Comparison of ENCODE assay signal across 14 cellular contexts in the genomic region with DNA sequence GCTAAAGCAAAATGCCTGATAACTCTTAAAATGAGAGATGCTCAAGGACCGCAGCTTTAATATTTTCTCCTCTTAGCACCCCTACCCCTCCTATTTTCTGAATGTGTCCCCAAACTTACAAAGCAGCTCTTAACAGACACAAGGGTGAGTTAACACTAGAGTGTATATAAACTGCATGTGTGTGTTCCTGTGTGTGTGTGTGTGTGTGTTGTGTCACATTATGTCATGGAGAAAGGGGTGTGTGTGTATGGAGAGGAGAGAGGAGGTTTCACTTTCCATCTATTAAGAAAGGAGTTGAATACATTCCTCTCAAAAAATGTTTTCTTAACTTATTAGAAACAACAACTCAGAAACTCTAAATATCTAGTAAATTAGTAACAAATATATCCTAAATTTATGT. TPM values are rescaled to one million over a fixed set of nuclear protein-coding genes. Genes with fewer than 3 reads are reported as not detected.
DNase-seq lines count a peak whose midpoint lies in the region; ATAC-seq, FAIRE-seq and TF ChIP-seq lines count a peak whose summit lies in the region.
"Had no signal": no experiment of that assay in that cellular context is flagged by ENCODE, and none has a peak within 500 bp of the region (broad histone marks: within the 10 kb centered on the region; RNA-seq: fewer than 3 reads in every experiment).

No MANE protein-coding gene starts in this region.

- no peak overlapping the region for H2BK120ac ChIP-seq in H9 (ENCODE audit: low read depth, low read length, poor library complexity, severe bottlenecking)

- peaks cover 15% of the 10 kb centered on the region for H3K23me2 ChIP-seq in H9 (ENCODE audit: insufficient read length, low read depth, low read length, poor library complexity, severe bottlenecking)

- H3K4me1 ChIP-seq in H9 (ENCODE audit: insufficient read depth, low read length) (peaks cover 2% of the 10 kb centered on the region; the same call in 1 of the 2 replicates), astrocyte (ENCODE audit: insufficient read depth, low read length) (peaks cover 7% of the 10 kb centered on the region), heart right ventricle (peaks cover 0 to 6% (median 0%) of the 10 kb centered on the region in 9 donors)
- H3K4me1 ChIP-seq: SJCRH30 had no signal

- no peak overlapping the region for H2BK12ac ChIP-seq in H9 (ENCODE audit: insufficient read length, low read depth, low read length)

- no peak for DNase-seq in H9
- DNase-seq in astrocyte (ENCODE audit: low read depth), result peak; percentile 36
- no peak for DNase-seq in heart right ventricle
- no peak for DNase-seq in progenitor cell of endocrine pancreas (ENCODE audit: low spot score, unreplicated experiment)
- DNase-seq: cerebellar nuclear complex, NCI-H524 treated with DMSO at 0.1 percent for 48 hours, SJCRH30 had no signal

- no peak overlapping the region for H2BK15ac ChIP-seq in H9 (ENCODE audit: low read depth, low read length)

- no peak for FAIRE-seq in astrocyte (lab: Jason Lieb, UNC)

- H4K20me1 ChIP-seq in H9 (ENCODE audit: control insufficient read depth, insufficient read depth, insufficient read length) (no peaks in the 10 kb centered on the region), astrocyte (ENCODE audit: insufficient read depth, low read length) (no peaks in the 10 kb centered on the region)

- no peak overlapping the region for H3K18ac ChIP-seq in H9 (ENCODE audit: insufficient read length, low read depth, low read length)

- no peak overlapping the region for H2BK20ac ChIP-seq in H9 (ENCODE audit: low read depth, low read length, poor library complexity, severe bottlenecking)

- H3K56ac ChIP-seq in H9 (ENCODE audit: insufficient read length, low read depth, low read length), result no peak overlapping the region

- intact Hi-C loops in heart right ventricle (cut with DNase I), result loop anchor here in 2 of 10 donors (10.0 kb wide), 2 partner anchors 102 to 112 kb away; no protein-coding TSS in a partner anchor

- no peak overlapping the region for H4K91ac ChIP-seq in H9 (ENCODE audit: insufficient read length, low read depth, low read length)

- H3K36me3 Mint-ChIP-seq in H9 (ENCODE audit: insufficient read depth in 1 of 3, low read depth in 3 of 3) (peaks cover 0 to 9% (median 0%) of the 10 kb centered on the region in 3 experiments; a peak in 3 of 7 replicates), astrocyte (ENCODE audit: low read depth, unreplicated experiment) (peaks cover 2% of the 10 kb centered on the region), progenitor cell of endocrine pancreas (ENCODE audit: insufficient read depth) (no peaks in the 10 kb centered on the region)

- H3K4me1 Mint-ChIP-seq in H9, result peaks cover 48 to 55% of the 10 kb centered on the region in 2 experiments
- H3K4me1 Mint-ChIP-seq in astrocyte (ENCODE audit: low read depth, unreplicated experiment), result peaks cover 4% of the 10 kb centered on the region
- H3K4me1 Mint-ChIP-seq in progenitor cell of endocrine pancreas (ENCODE audit: low read depth), result peaks cover 9% of the 10 kb centered on the region

- H3K4me3 ChIP-seq in astrocyte (ENCODE audit: insufficient read depth, low read depth, low read length) (peak overlapping the region; percentile 70), heart right ventricle (peak overlapping the region in 7 of 10 donors; percentile 37 to 60 (median 57))
- H3K4me3 ChIP-seq: SJCRH30 had no signal

- H3K23ac ChIP-seq in H9 (ENCODE audit: insufficient read length, low read depth, low read length), result no peak overlapping the region

- H3K9ac ChIP-seq in H9 (ENCODE audit: extremely low read depth, insufficient read length, low read length), result no peak overlapping the region
- peak overlapping the region; percentile 69 for H3K9ac ChIP-seq in astrocyte (ENCODE audit: low read length)

- H3K9me3 ChIP-seq in H9 (ENCODE audit: control insufficient read depth, low read depth, low read length) (no peaks in the 10 kb centered on the region), astrocyte (ENCODE audit: insufficient read depth, low read depth, low read length) (no peaks in the 10 kb centered on the region), heart right ventricle (no peaks in the 10 kb centered on the region)

- no peak for TF ChIP-seq CTCF in H9 (conservative IDR thresholded peaks at IDR 0.05)
- TF ChIP-seq CTCF in astrocyte (IDR thresholded peaks at IDR 0.05; ENCODE audit: insufficient read depth, low read depth, low read length), result no peak
- TF ChIP-seq CTCF in heart right ventricle (IDR thresholded peaks at IDR 0.05), result no peak
- no peak for TF ChIP-seq CTCF in progenitor cell of endocrine pancreas (IDR thresholded peaks at IDR 0.05; ENCODE audit: unreplicated experiment)

- H2AK5ac ChIP-seq in H9 (ENCODE audit: insufficient read length, low read length), result no peak overlapping the region

- no peak overlapping the region for H2BK5ac ChIP-seq in H9 (ENCODE audit: insufficient read length, low read length)

- H3K27ac Mint-ChIP-seq in H9 (peak overlapping the region in 1 of 3 experiments; percentile 25; a peak in 1 of 7 replicates), astrocyte (ENCODE audit: unreplicated experiment) (no peak overlapping the region), progenitor cell of endocrine pancreas (no peak overlapping the region)
- H3K27ac Mint-ChIP-seq: activated T-helper 2 cell treated with anti-CD3 and anti-CD28 coated beads, Interferon-gamma antibody, Interleukin-2, Interleukin-4, amounts not matched to agents 10 μg/mL and 5 μg/mL and 100 μg/mL, durations not matched to agents 14 hours and 24 hours and 36 hours had no signal

- H3K27me3 ChIP-seq in H9 (ENCODE audit: insufficient read depth, low read length), result no peaks in the 10 kb centered on the region
- no peaks in the 10 kb centered on the region for H3K27me3 ChIP-seq in astrocyte (ENCODE audit: insufficient read depth, low read length)
- peaks cover 0 to 8% (median 0%) of the 10 kb centered on the region in 7 donors for H3K27me3 ChIP-seq in heart right ventricle

- H3K14ac ChIP-seq in H9 (ENCODE audit: insufficient read depth, low read length), result no peak overlapping the region

- H3K36me3 ChIP-seq in astrocyte (ENCODE audit: insufficient read depth, low read length) (no peaks in the 10 kb centered on the region), heart right ventricle (no peaks in the 10 kb centered on the region)
- H3K36me3 ChIP-seq: SJCRH30 had no signal

- no peaks in the 10 kb centered on the region for H3K79me1 ChIP-seq in H9 (ENCODE audit: insufficient read depth, low read depth, low read length, poor library complexity, severe bottlenecking)

- H2AFZ ChIP-seq in H9 (ENCODE audit: low read length) (no peak overlapping the region), astrocyte (ENCODE audit: low read depth, low read length) (peak overlapping the region; percentile 29)

- no peak overlapping the region for H4K5ac ChIP-seq in H9 (ENCODE audit: insufficient read length, low read depth, low read length)

- no peak overlapping the region for H4K8ac ChIP-seq in H9 (replicated peaks; ENCODE audit: insufficient read length, low read depth, low read length)

- no CpG with 5 or more reads among the region's 1 CpG for WGBS in H9 (ENCODE audit: extremely low coverage, insufficient read length, low lambda C conversion rate)
- 68 to 72% methylated on average over 1 of the region's 1 CpG for WGBS in heart right ventricle, 2 donors

- no peaks in the 10 kb centered on the region for H3K79me2 ChIP-seq in H9 (ENCODE audit: insufficient read depth, low read length)
- H3K79me2 ChIP-seq in astrocyte (ENCODE audit: insufficient read depth, low read length), result peaks cover 9% of the 10 kb centered on the region

- no peaks in the 10 kb centered on the region for H3K9me3 Mint-ChIP-seq in H9
- H3K9me3 Mint-ChIP-seq in astrocyte (ENCODE audit: unreplicated experiment), result no peaks in the 10 kb centered on the region
- H3K9me3 Mint-ChIP-seq in progenitor cell of endocrine pancreas (ENCODE audit: low read depth), result no peaks in the 10 kb centered on the region

- peak overlapping the region; percentile 88 for H3K4me2 ChIP-seq in H9 (ENCODE audit: insufficient read depth, insufficient read length, low read length)
- peak overlapping the region; percentile 88 for H3K4me2 ChIP-seq in astrocyte (ENCODE audit: low read length)

- peak overlapping the region; percentile 74 to 89 for H3K4me3 Mint-ChIP-seq in H9
- H3K4me3 Mint-ChIP-seq in astrocyte (ENCODE audit: unreplicated experiment), result peak overlapping the region; percentile 86
- H3K4me3 Mint-ChIP-seq in progenitor cell of endocrine pancreas (ENCODE audit: low read depth), result peak overlapping the region; percentile 5

- ATAC-seq in heart right ventricle (peak in 4 of 8 donors; percentile 38 to 59 (median 42)), HG03457 (IDR thresholded peaks at IDR 0.05; ENCODE audit: unreplicated experiment) (no peak), GM21360 (IDR thresholded peaks at IDR 0.05; ENCODE audit: unreplicated experiment) (no peak), GM19351 (IDR thresholded peaks at IDR 0.05; ENCODE audit: unreplicated experiment) (no peak), GM21390 (IDR thresholded peaks at IDR 0.05; ENCODE audit: unreplicated experiment) (no peak)
- ATAC-seq: activated CD4-positive, CD25-positive, alpha-beta regulatory T cell treated with anti-CD3 and anti-CD28 coated beads, Interleukin-2, amount 50 U/mL, for 24 hours; HCT116 had no signal

- H3K27me3 Mint-ChIP-seq in H9 (ENCODE audit: low read depth) (peaks cover 22% of the 10 kb centered on the region), astrocyte (ENCODE audit: low read depth, unreplicated experiment) (no peaks in the 10 kb centered on the region), progenitor cell of endocrine pancreas (peaks cover 43% of the 10 kb centered on the region)

- H3K27ac ChIP-seq in H9 (ENCODE audit: insufficient read length, low read depth, low read length), result no peak overlapping the region
- H3K27ac ChIP-seq in astrocyte (ENCODE audit: low read depth, low read length), result no peak overlapping the region
- peak overlapping the region in 2 of 10 donors; percentile 8 to 10 for H3K27ac ChIP-seq in heart right ventricle
- H3K27ac ChIP-seq: SJCRH30 had no signal

- H3T11ph ChIP-seq in H9 (ENCODE audit: low read length), result no peak overlapping the region

- no peak overlapping the region for H3K4ac ChIP-seq in H9 (ENCODE audit: low read depth, low read length)

RNA-seq across cellular contexts. Expression of a gene that starts 1.2 kb away (rescaled TPM):
- total RNA-seq in H9 (2021), result 16.5 and 16.8 TPM in 2 replicates
- 11.1 and 17.2 TPM in 2 replicates for total RNA-seq in astrocyte
- 10 to 100 TPM in 8 of 10 donors, 1 to 10 TPM in 2; 6.6 to 22.4 (median 12.9) TPM for total RNA-seq in heart right ventricle
- polyA plus RNA-seq in heart right ventricle, result 10 to 100 TPM in 1 of 2 donors, 1 to 10 TPM in 1; 7.9 to 23.0 TPM
- 3.1 TPM in 2 replicates for total RNA-seq in progenitor cell of endocrine pancreas

Comparison
In these comparisons a context has a peak if more than half of its experiments do, and no peak if none do; other contexts are left out.
1. H3K4me3 Mint-ChIP-seq: peak in every context shown above with its lines; median percentile 86 in astrocyte; 82 in H9; 5 in progenitor cell of endocrine pancreas.